In the genomic region with DNA sequence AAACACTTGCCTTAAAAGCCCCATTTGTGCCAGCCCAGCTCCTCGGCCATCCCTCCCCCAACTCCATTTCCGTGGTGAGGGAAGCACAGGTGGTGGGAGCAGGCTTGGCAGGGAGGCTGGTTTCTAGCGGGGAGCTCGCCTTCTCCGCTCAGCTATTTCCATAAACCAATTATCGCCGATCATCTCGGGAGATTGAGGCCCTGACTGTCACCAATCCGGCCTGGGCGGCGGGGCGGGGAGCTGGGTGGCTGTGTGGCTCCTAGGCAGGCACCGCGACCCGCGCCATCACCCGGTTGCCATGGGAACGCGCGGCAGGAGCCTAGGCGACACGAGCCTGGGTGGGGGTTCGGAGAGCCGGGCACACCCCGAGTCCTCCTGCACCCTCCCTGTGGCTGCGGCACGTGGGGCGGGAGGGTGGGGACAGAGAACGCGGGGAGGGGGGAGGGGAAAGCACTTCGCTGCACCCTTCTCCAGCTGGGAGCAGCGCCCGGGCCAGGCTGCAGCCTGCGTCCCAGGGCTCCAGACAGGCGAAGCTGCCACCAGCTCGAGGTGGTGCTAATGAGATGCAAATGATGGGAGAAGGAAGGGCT, we compare ENCODE assay signal across 11 cellular contexts. TPM values are rescaled to one million over a fixed set of nuclear protein-coding genes. Genes with fewer than 3 reads are reported as not detected.
DNase-seq lines count a peak whose midpoint lies in the region; ATAC-seq and TF ChIP-seq lines count a peak whose summit lies in the region.
"Had no signal": no experiment of that assay in that cellular context is flagged by ENCODE, and none has a peak within 500 bp of the region (broad histone marks: within the 10 kb centered on the region; RNA-seq: fewer than 3 reads in every experiment).

No MANE protein-coding gene starts in this region.

- H3K27me3 ChIP-seq in left ventricle myocardium inferior (ENCODE audit: low read depth) (peaks cover 25% of the 10 kb centered on the region), thoracic aorta (replicated peaks; ENCODE audit: insufficient read depth) (no peaks in the 10 kb centered on the region), ovary (no peaks in the 10 kb centered on the region), transverse colon (peaks cover 14% of the 10 kb centered on the region)

- H3K4me1 ChIP-seq in left ventricle myocardium inferior (peaks cover 43% of the 10 kb centered on the region), thoracic aorta (ENCODE audit: control insufficient read depth in 1 of 2, low read depth in 2 of 2) (peaks cover 20 to 37% of the 10 kb centered on the region in 2 donors), ovary (ENCODE audit: insufficient read depth) (peaks cover 4% of the 10 kb centered on the region), transverse colon (peaks cover 0 to 12% (median 8%) of the 10 kb centered on the region in 4 donors)

- intact Hi-C loops in left ventricle myocardium inferior (cut with micrococcal nuclease) = no loop called here
- intact Hi-C loops in ovary (cut with DNase I) = no loop called here
- intact Hi-C loops in transverse colon (cut with DNase I; ENCODE audit: low total_unique reads) = no loop called here

- ATAC-seq in thoracic aorta (ENCODE audit: insufficient number of reproducible peaks, low FRiP score, low read depth) = no peak
- ATAC-seq: HCT116 had no signal

- no peak for TF ChIP-seq POLR2A in ovary (IDR thresholded peaks at IDR 0.05)
- TF ChIP-seq POLR2A in transverse colon (IDR thresholded peaks at IDR 0.05) = no peak

- TF ChIP-seq CTCF in left ventricle myocardium inferior (IDR thresholded peaks at IDR 0.05; ENCODE audit: borderline replicate concordance) (no peak), thoracic aorta (IDR thresholded peaks at IDR 0.05) (no peak), ovary (IDR thresholded peaks at IDR 0.05) (no peak), transverse colon (IDR thresholded peaks at IDR 0.05) (no peak)

- in situ Hi-C loops in transverse colon (cut with MboI; ENCODE audit: low pct_ligation_motif_present in 1 of 4, low pct_unique_long_range_greater_than_20kb in 1 of 4, low sequenced_read_pairs in 3 of 4) = no loop called here

- H3K9me3 ChIP-seq in left ventricle myocardium inferior (replicated peaks) (no peaks in the 10 kb centered on the region), thoracic aorta (no peaks in the 10 kb centered on the region), ovary (no peaks in the 10 kb centered on the region), transverse colon (no peaks in the 10 kb centered on the region)

- peak; percentile 49 for DNase-seq in stimulated activated CD4-positive, alpha-beta T cell treated with anti-CD3 and anti-CD28 coated beads, Interleukin-15, amount 100 ng/mL, for 24 hours
- DNase-seq in stimulated activated CD4-positive, alpha-beta T cell treated with anti-CD3 and anti-CD28 coated beads, Interleukin-4, amount 100 ng/mL, for 4 hours = no peak
- DNase-seq in NCI-H82 treated with DMSO at 0.1 percent for 48 hours (lab: John Stamatoyannopoulos, UW; ENCODE audit: unreplicated experiment) = peak; percentile 94
- no peak for DNase-seq in left ventricle myocardium inferior
- no peak for DNase-seq in thoracic aorta (ENCODE audit: low spot score)
- no peak for DNase-seq in cerebellar cortex (ENCODE audit: low spot score)
- DNase-seq in ovary = no peak
- no peak for DNase-seq in transverse colon
- DNase-seq: CD4-positive, alpha-beta memory T cell had no signal

- H3K4me3 ChIP-seq in left ventricle myocardium inferior = peak overlapping the region; percentile 37
- H3K4me3 ChIP-seq in thoracic aorta = peak overlapping the region; percentile 34
- H3K4me3 ChIP-seq in ovary = no peak overlapping the region
- H3K4me3 ChIP-seq in transverse colon = no peak overlapping the region

- TF ChIP-seq EP300 in ovary (IDR thresholded peaks at IDR 0.05) (no peak), transverse colon (IDR thresholded peaks at IDR 0.05; ENCODE audit: low read depth) (no peak)

- H3K36me3 ChIP-seq in left ventricle myocardium inferior (no peaks in the 10 kb centered on the region), thoracic aorta (no peaks in the 10 kb centered on the region), ovary (no peaks in the 10 kb centered on the region), transverse colon (no peaks in the 10 kb centered on the region)

- H3K27ac ChIP-seq in left ventricle myocardium inferior (replicated peaks) (no peak overlapping the region), thoracic aorta (no peak overlapping the region), ovary (no peak overlapping the region), transverse colon (no peak overlapping the region)

- 4 to 12% (median 7%) methylated on average over 12 to 36 of the region's 36 CpGs for WGBS in ovary, 3 donors
- 4% methylated on average over 14 of the region's 36 CpGs; no CpG with 5 or more reads in 1 of the 2 donors for WGBS in transverse colon (ENCODE audit: low coverage in 1 of 2), 2 donors

RNA-seq across cellular contexts. Expression of a gene that starts 9.3 kb away (rescaled TPM):
- total RNA-seq in left ventricle myocardium inferior = 0.11 TPM
- not detected for total RNA-seq in thoracic aorta
- total RNA-seq in ovary = 10 to 100 TPM in 1 of 7 donors, 1 to 10 TPM in 3, under 1 TPM in 1, not detected in 2; 0.74 to 24.7 (median 2.7) TPM
- under 1 TPM in 1 of 2 donors, not detected in 1; 0.10 TPM for polyA plus RNA-seq in ovary
- under 1 TPM in 1 of 4 donors, not detected in 3; 0.16 TPM for total RNA-seq in transverse colon
- total RNA-seq: CD4-positive, alpha-beta memory T cell; mononuclear cell had no signal
- polyA plus RNA-seq: CD4-positive, alpha-beta memory T cell had no signal

RNA-seq across cellular contexts. Expression of a gene that starts 42.9 kb away (rescaled TPM):
- total RNA-seq in left ventricle myocardium inferior (not detected), thoracic aorta (under 1 TPM in 1 of 2 donors, not detected in 1; 0.28 TPM), ovary (1 to 10 TPM in 3 of 7 donors, under 1 TPM in 4; 0.20 to 2.8 (median 0.87) TPM), transverse colon (not detected)
- under 1 TPM; 0.47 to 0.64 TPM for polyA plus RNA-seq in ovary
- total RNA-seq: CD4-positive, alpha-beta memory T cell; mononuclear cell had no signal
- polyA plus RNA-seq: CD4-positive, alpha-beta memory T cell had no signal

Comparison
In these comparisons a context has a peak if more than half of its experiments do, and no peak if none do; other contexts are left out.
1. DNase-seq: peak in stimulated activated CD4-positive, alpha-beta T cell treated with anti-CD3 and anti-CD28 coated beads, Interleukin-15, amount 100 ng/mL, for 24 hours (single experiment) and NCI-H82 treated with DMSO at 0.1 percent for 48 hours (single experiment); none in stimulated activated CD4-positive, alpha-beta T cell treated with anti-CD3 and anti-CD28 coated beads, Interleukin-4, amount 100 ng/mL, for 4 hours (0 of 2), left ventricle myocardium inferior (single experiment), thoracic aorta (single experiment), cerebellar cortex (single experiment), ovary (0 of 5) and transverse colon (single experiment).
2. H3K4me3 ChIP-seq: peak in left ventricle myocardium inferior (single experiment) and thoracic aorta (single experiment); none in ovary (single experiment) and transverse colon (0 of 4).